In the genomic region with DNA sequence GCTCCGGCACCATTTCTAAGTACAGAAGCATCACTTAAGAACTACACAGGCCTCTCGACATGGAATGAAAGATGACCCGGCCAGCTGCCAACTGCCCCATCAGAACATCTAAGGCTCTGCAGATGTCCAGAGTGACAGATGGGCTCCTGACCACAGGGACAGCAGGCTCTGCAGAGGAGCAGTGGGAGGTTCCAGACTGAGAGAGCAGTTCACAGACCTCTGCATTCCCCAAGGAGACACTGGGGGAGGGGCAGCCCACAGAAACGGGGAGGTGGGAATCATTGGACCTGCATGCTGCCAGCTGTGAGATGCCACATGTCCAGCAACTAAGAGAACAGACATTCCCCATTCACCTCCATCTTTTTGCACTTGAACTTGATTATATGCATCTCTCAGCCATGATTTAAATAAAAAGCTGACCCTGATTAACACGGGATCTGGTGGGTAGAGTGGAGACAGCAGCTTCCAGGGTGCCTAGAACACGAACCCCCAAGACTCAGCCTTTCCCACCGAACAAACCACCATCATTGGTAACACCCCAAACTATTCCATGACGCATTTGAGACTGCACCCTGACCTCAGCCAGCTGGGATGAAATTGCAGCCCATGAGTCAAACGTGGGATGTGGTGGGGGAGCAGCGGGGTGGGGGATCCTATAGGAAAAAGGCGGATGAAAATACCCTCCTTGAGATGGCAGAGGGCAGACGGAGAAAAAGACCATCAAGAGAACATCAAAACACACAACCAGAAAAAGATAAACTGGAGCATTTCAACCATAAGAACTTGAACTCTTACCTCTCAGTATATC, we compare ENCODE assay signal across 9 cellular contexts. TPM values are rescaled to one million over a fixed set of nuclear protein-coding genes. Genes with fewer than 3 reads are reported as not detected.
DNase-seq lines count a peak whose midpoint lies in the region; ATAC-seq and TF ChIP-seq lines count a peak whose summit lies in the region.
"Had no signal": no experiment of that assay in that cellular context is flagged by ENCODE, and none has a peak within 500 bp of the region (broad histone marks: within the 10 kb centered on the region; RNA-seq: fewer than 3 reads in every experiment).

No MANE protein-coding gene starts in this region.

- TF ChIP-seq CTCF in fibroblast of villous mesenchyme (IDR thresholded peaks at IDR 0.05; ENCODE audit: insufficient read depth, low read depth, low read length) (no peak), sigmoid colon (IDR thresholded peaks at IDR 0.05) (no peak)

- intact Hi-C loops in sigmoid colon (cut with DNase I), result no loop called here

- H3K4me1 ChIP-seq in SJCRH30 (peaks cover 32% of the 10 kb centered on the region), sigmoid colon (peaks cover 0 to 76% (median 56%) of the 10 kb centered on the region in 4 donors)

- H3K9me3 ChIP-seq in SJCRH30 (replicated peaks), result peaks cover 13% of the 10 kb centered on the region
- no peaks in the 10 kb centered on the region for H3K9me3 ChIP-seq in sigmoid colon

- ATAC-seq in HG03442 (IDR thresholded peaks at IDR 0.05; ENCODE audit: unreplicated experiment) (no peak), left lobe of liver (no peak)

- TF ChIP-seq EP300 in sigmoid colon (IDR thresholded peaks at IDR 0.05), result no peak

- H3K4me3 ChIP-seq in SJCRH30 (peak overlapping the region; percentile 13; the same call in 1 of the 2 replicates), fibroblast of villous mesenchyme (ENCODE audit: low read depth, low read length) (peak overlapping the region; percentile 19), sigmoid colon (no peak overlapping the region)

- H3K27ac ChIP-seq in SJCRH30 (peak overlapping the region; percentile 84), sigmoid colon (peak overlapping the region; percentile 44 to 85 (median 69))

- DNase-seq in G401 (ENCODE audit: low spot score), result peak; percentile 16
- DNase-seq in SJCRH30, result peak; percentile 96
- peak; percentile 98 for DNase-seq in fibroblast of villous mesenchyme (ENCODE audit: low read depth)
- DNase-seq in sigmoid colon, result no peak
- DNase-seq in NOMO-1 treated with dmso at 0.1 percent for 144 hours (lab: John Stamatoyannopoulos, UW; ENCODE audit: unreplicated experiment), result no peak
- no peak for DNase-seq in DMS53 treated with DMSO at 0.1 percent for 48 hours (lab: John Stamatoyannopoulos, UW; ENCODE audit: unreplicated experiment)
- no peak for DNase-seq in left lobe of liver (ENCODE audit: low spot score)
- DNase-seq: NK-92 treated with Interleukin-12 subunit alpha and Interleukin-12 subunit beta, amount 100 ng/mL, for 24 hours had no signal

- TF ChIP-seq POLR2A in sigmoid colon (IDR thresholded peaks at IDR 0.05), result no peak

- 62 to 73% methylated on average over 12 of the region's 12 CpGs for WGBS in sigmoid colon, 2 donors

- in situ Hi-C loops in G401 (cut with HindIII; ENCODE audit: low sequenced_read_pairs), result no loop called here

- H3K27me3 ChIP-seq in SJCRH30, result no peaks in the 10 kb centered on the region
- H3K27me3 ChIP-seq in sigmoid colon, result no peaks in the 10 kb centered on the region

- H3K36me3 ChIP-seq in SJCRH30 (no peaks in the 10 kb centered on the region), sigmoid colon (no peaks in the 10 kb centered on the region)

RNA-seq across cellular contexts. Expression of gene AFAP1, which starts 47.2 kb away (rescaled TPM):
- 3.9 and 6.0 TPM in 2 replicates for total RNA-seq in G401 (2014; rRNA removed; shearing (Covaris generic))
- total RNA-seq in SJCRH30 (2014; rRNA removed; shearing (Covaris generic)), result 12.3 and 13.9 TPM in 2 replicates
- total RNA-seq in fibroblast of villous mesenchyme (84.4 and 133 TPM in 2 replicates), sigmoid colon (10 to 100 TPM; 24.0 to 51.3 (median 38.2) TPM), left lobe of liver (1.3 TPM)
- polyA plus RNA-seq in sigmoid colon, result 10 to 100 TPM in 1 of 3 donors, 1 to 10 TPM in 2; 7.6 to 14.5 (median 9.6) TPM

Comparison
In these comparisons a context has a peak if more than half of its experiments do, and no peak if none do; other contexts are left out.
1. DNase-seq: peak in G401 (single experiment), SJCRH30 (2 of 2) and fibroblast of villous mesenchyme (single experiment); none in sigmoid colon (single experiment), NOMO-1 treated with dmso at 0.1 percent for 144 hours (single experiment), DMS53 treated with DMSO at 0.1 percent for 48 hours (single experiment) and left lobe of liver (single experiment).
2. H3K4me3 ChIP-seq: peak in SJCRH30 (single experiment) and fibroblast of villous mesenchyme (single experiment); none in sigmoid colon (0 of 4).